ENCODE assay signal across 10 cellular contexts in genomic region chr22:31286360-31287255, GRCh38. TPM values are rescaled to one million over a fixed set of nuclear protein-coding genes. Genes with fewer than 3 reads are reported as not detected.
DNase-seq lines count a peak whose midpoint lies in the region; ATAC-seq and TF ChIP-seq lines count a peak whose summit lies in the region.
"Had no signal": no experiment of that assay in that cellular context is flagged by ENCODE, and none has a peak within 500 bp of the region (broad histone marks: within the 10 kb centered on the region; RNA-seq: fewer than 3 reads in every experiment).

No MANE protein-coding gene starts in this region.

- H3K27me3 ChIP-seq in colonic mucosa (no peaks in the 10 kb centered on the region), spleen (replicated peaks in 1 of 7) (no peaks in the 10 kb centered on the region)

- H3K4me3 ChIP-seq in colonic mucosa = no peak overlapping the region
- H3K4me3 ChIP-seq in spleen = peak overlapping the region in 2 of 8 donors; percentile 77 to 87

- H3K36me3 ChIP-seq in colonic mucosa (peaks cover 7% of the 10 kb centered on the region), spleen (peaks cover 3 to 82% (median 52%) of the 10 kb centered on the region in 6 donors)

- TF ChIP-seq CTCF in colonic mucosa (IDR thresholded peaks at IDR 0.05) (no peak), spleen (IDR thresholded peaks at IDR 0.05 in 8 of 11, conservative IDR thresholded peaks at IDR 0.05 in 3 of 11) (no peak)

- DNase-seq in GF-D8 (lab: John Stamatoyannopoulos, UW) = peak; percentile 54
- peak; percentile 67 to 70 for DNase-seq in activated CD4-positive, alpha-beta T cell treated with anti-CD3 and anti-CD28 coated beads for 4 hours
- peak; percentile 45 for DNase-seq in colonic mucosa
- no peak for DNase-seq in spleen
- no peak for DNase-seq in nucleus accumbens (lab: John Stamatoyannopoulos, UW)
- no peak for DNase-seq in A172 (ENCODE audit: low spot score)
- DNase-seq in NCI-H82 (lab: John Stamatoyannopoulos, UW) = no peak

- H3K9me3 ChIP-seq in colonic mucosa (no peaks in the 10 kb centered on the region), spleen (no peaks in the 10 kb centered on the region)

- peak overlapping the region; percentile 29 for H3K27ac ChIP-seq in colonic mucosa
- peak overlapping the region; percentile 98 to 100 (median 99) for H3K27ac ChIP-seq in spleen
- H3K27ac ChIP-seq: epithelial cell of prostate had no signal

- TF ChIP-seq POLR2A in spleen (IDR thresholded peaks at IDR 0.05) = peak in 2 of 3 donors; percentile 41 to 67

- intact Hi-C loops in colonic mucosa (cut with DNase I) = no loop called here
- intact Hi-C loops in spleen (cut with DNase I; ENCODE audit: low total_unique reads) = no loop called here

- H3K9ac ChIP-seq in colonic mucosa (ENCODE audit: low read depth in 2 of 2, low read length in 2 of 2) = no peak overlapping the region

- H3K4me1 ChIP-seq in colonic mucosa = no peaks in the 10 kb centered on the region
- peaks cover 43 to 97% (median 84%) of the 10 kb centered on the region in 6 donors for H3K4me1 ChIP-seq in spleen

- no peak for ATAC-seq in HG02588 (IDR thresholded peaks at IDR 0.05; ENCODE audit: unreplicated experiment)
- ATAC-seq: Panc1 had no signal

- WGBS in spleen, 5 donors = 43 to 49% (median 46%) methylated on average over 8 of the region's 8 CpGs

RNA-seq across cellular contexts. Expression of gene PIK3IP1, which starts 5.7 kb away (rescaled TPM):
- total RNA-seq in colonic mucosa = 10 to 100 TPM in 1 of 2 donors, 1 to 10 TPM in 1; 8.4 to 15.1 TPM
- 100 to 1,000 TPM in 5 of 7 donors, 10 to 100 TPM in 2; 36.6 to 152 (median 104) TPM for total RNA-seq in spleen
- polyA plus RNA-seq in spleen = 10 to 100 TPM; 36.1 to 94.7 (median 40.6) TPM
- total RNA-seq in A172 (2014; rRNA removed; shearing (Covaris generic)) = 2.7 and 6.8 TPM in 2 replicates

RNA-seq across cellular contexts. Expression of gene PATZ1, which starts 59.5 kb away (rescaled TPM):
- 10 to 100 TPM; 13.8 to 17.9 TPM for total RNA-seq in colonic mucosa
- total RNA-seq in spleen = 10 to 100 TPM; 24.7 to 36.9 (median 33.4) TPM
- 10 to 100 TPM; 19.8 to 25.6 (median 20.6) TPM for polyA plus RNA-seq in spleen
- total RNA-seq in A172 (2014; rRNA removed; shearing (Covaris generic)) = 1.1 and 3.0 TPM in 2 replicates

Comparison
In these comparisons a context has a peak if more than half of its experiments do, and no peak if none do; other contexts are left out.
1. DNase-seq: peak in GF-D8 (single experiment), activated CD4-positive, alpha-beta T cell treated with anti-CD3 and anti-CD28 coated beads for 4 hours (2 of 2) and colonic mucosa (single experiment); none in spleen (single experiment), nucleus accumbens (0 of 56), A172 (single experiment) and NCI-H82 (single experiment).